ENCODE assay signal across 7 cellular contexts in genomic region chr4:55096045-55096444, GRCh38. TPM values are rescaled to one million over a fixed set of nuclear protein-coding genes. Genes with fewer than 3 reads are reported as not detected.
"Had no signal": no experiment of that assay in that cellular context is flagged by ENCODE, and none has a peak within 500 bp of the region (broad histone marks: within the 10 kb centered on the region; RNA-seq: fewer than 3 reads in every experiment).

No MANE protein-coding gene starts in this region.

- H3K4me1 Mint-ChIP-seq: GM23338 had no signal

- H3K9me3 Mint-ChIP-seq: GM23338, H9 had no signal

- ATAC-seq: GM23338, K562 had no signal

- H3K4me3 Mint-ChIP-seq: GM23338, H9 had no signal

- DNase-seq: H9, HCEC 1CT, IMR-90, KG1 had no signal

- H3K4me3 ChIP-seq: GM23338, K562 had no signal

- H3K27ac Mint-ChIP-seq: GM23338, H9 had no signal

RNA-seq across cellular contexts. Expression of gene KDR, which starts 29.4 kb away (rescaled TPM):
- total RNA-seq: HT-29, IMR-90 had no signal
- polyA plus RNA-seq: IMR-90, K562 had no signal
